Comparison of ENCODE assay signal across 7 cellular contexts in genomic region chr10:27252267-27253000, GRCh38.
A peak's percentile ranks its signal among the peaks of the same experiment; 100 is the strongest.
DNase-seq lines count a peak whose midpoint lies in the region; ATAC-seq and TF ChIP-seq lines count a peak whose summit lies in the region.

No MANE protein-coding gene starts in this region.

- peak; percentile 52 for DNase-seq in adipocyte (ENCODE audit: low read depth)
- peak; percentile 74 for DNase-seq in iPS-NIHi7 (ENCODE audit: extremely low spot score)
- DNase-seq in stimulated activated CD4-positive, alpha-beta T cell treated with anti-CD3 and anti-CD28 coated beads, Interleukin-1b, Interleukin-23, amount 100 ng/mL, for 4 hours (ENCODE audit: low read depth in 2 of 2): peak; percentile 81 to 85
- no peak for DNase-seq in NCI-H2171 (lab: John Stamatoyannopoulos, UW)

- ATAC-seq in GM18870 (IDR thresholded peaks at IDR 0.05; ENCODE audit: unreplicated experiment) (peak; percentile 87), HG03066 (IDR thresholded peaks at IDR 0.05; ENCODE audit: low read depth, unreplicated experiment) (peak; percentile 97)

- H3K79me2 ChIP-seq in SU-DHL-6 (ENCODE audit: insufficient read depth, low read length): no peaks in the 10 kb centered on the region

- H3K4me3 ChIP-seq in SU-DHL-6 (ENCODE audit: insufficient read depth, low read length, poor library complexity, severe bottlenecking) (peak overlapping the region; percentile 53), adipocyte (ENCODE audit: low read length) (peak overlapping the region; percentile 80)

- H3K9me2 ChIP-seq in SU-DHL-6 (replicated peaks; ENCODE audit: insufficient read depth, low read length): no peaks in the 10 kb centered on the region

- no peaks in the 10 kb centered on the region for H3K4me1 ChIP-seq in adipocyte (ENCODE audit: control insufficient read depth, insufficient read depth, low read length)

- H3K4me2 ChIP-seq in SU-DHL-6 (ENCODE audit: low read depth, low read length, poor library complexity, severe bottlenecking): peak overlapping the region; percentile 48

- peak; percentile 41 for TF ChIP-seq CTCF in SU-DHL-6 (IDR thresholded peaks at IDR 0.05; ENCODE audit: insufficient read depth, low read length, poor library complexity, severe bottlenecking)

- peak overlapping the region; percentile 52; the same call in 1 of the 2 replicates for H3K9ac ChIP-seq in SU-DHL-6 (ENCODE audit: low read length)
- H3K9ac ChIP-seq in adipocyte (ENCODE audit: low read length): peak overlapping the region; percentile 79

- no peaks in the 10 kb centered on the region for H3K36me3 ChIP-seq in SU-DHL-6 (ENCODE audit: low read length)
- H3K36me3 ChIP-seq in adipocyte (ENCODE audit: control insufficient read depth, insufficient read depth, low read length, severe bottlenecking): no peaks in the 10 kb centered on the region

- H3K27me3 ChIP-seq in SU-DHL-6 (ENCODE audit: low read length) (no peaks in the 10 kb centered on the region), adipocyte (replicated peaks; ENCODE audit: control insufficient read depth, insufficient read depth, low read length) (no peaks in the 10 kb centered on the region)

- no peaks in the 10 kb centered on the region for H3F3A ChIP-seq in SU-DHL-6 (ENCODE audit: insufficient read depth)

- no peaks in the 10 kb centered on the region for H3K9me3 ChIP-seq in SU-DHL-6 (ENCODE audit: insufficient read depth, low read length)
- no peaks in the 10 kb centered on the region for H3K9me3 ChIP-seq in adipocyte (ENCODE audit: control insufficient read depth, low read length)

- no peak overlapping the region for H3K27ac ChIP-seq in SU-DHL-6 (ENCODE audit: low read depth, low read length)

- no peaks in the 10 kb centered on the region for H4K20me1 ChIP-seq in SU-DHL-6 (ENCODE audit: low read depth, low read length)

- peak overlapping the region; percentile 98 for H2AFZ ChIP-seq in SU-DHL-6 (ENCODE audit: low read depth, low read length, severe bottlenecking)
